8 cellular contexts compared by ENCODE assay signal in the genomic region with DNA sequence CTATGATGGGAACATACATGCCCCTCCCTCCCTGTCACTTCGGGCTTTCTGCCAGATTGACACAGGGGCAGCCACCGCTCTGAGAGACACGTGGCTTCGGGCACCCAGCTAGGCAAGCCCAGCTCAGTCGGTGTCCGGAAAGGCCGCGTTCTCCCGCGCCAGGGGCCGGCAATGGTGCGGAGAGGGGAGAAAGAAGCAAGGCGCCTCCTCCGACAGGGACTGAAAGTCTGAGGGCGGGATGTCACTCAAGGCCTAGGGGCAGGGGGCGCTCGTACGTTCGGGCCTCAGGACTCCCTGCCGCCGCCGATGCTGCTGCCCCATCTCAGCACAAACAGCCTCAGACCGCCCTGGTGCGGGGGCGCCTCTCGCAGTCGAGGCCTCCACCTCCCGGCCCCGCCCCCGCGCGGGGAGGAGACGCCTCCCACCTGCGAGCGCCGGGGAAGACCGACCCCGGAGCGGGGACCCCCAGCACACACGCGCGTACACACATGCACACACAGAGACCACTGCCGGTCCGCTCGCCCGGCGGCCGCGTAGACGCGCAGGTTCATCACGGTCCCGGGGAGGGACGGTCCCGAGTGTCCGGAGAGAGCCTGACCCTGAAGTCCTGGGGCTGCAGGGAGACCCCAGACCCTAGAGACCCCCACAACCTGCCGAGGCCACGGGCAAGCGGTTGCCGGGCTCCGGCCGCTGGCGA. TPM values are rescaled to one million over a fixed set of nuclear protein-coding genes. Genes with fewer than 3 reads are reported as not detected.
DNase-seq lines count a peak whose midpoint lies in the region; ATAC-seq, FAIRE-seq and TF ChIP-seq lines count a peak whose summit lies in the region.
"Had no signal": no experiment of that assay in that cellular context is flagged by ENCODE, and none has a peak within 500 bp of the region (broad histone marks: within the 10 kb centered on the region; RNA-seq: fewer than 3 reads in every experiment).

No MANE protein-coding gene starts in this region.

- H3K36me3 Mint-ChIP-seq in activated naive CD4-positive, alpha-beta T cell treated with anti-CD3 and anti-CD28 coated beads for 36 hours (ENCODE audit: low read depth), result no peaks in the 10 kb centered on the region

- H3K27ac Mint-ChIP-seq in activated naive CD4-positive, alpha-beta T cell treated with anti-CD3 and anti-CD28 coated beads for 36 hours, result no peak overlapping the region

- H3K4me3 Mint-ChIP-seq in activated naive CD4-positive, alpha-beta T cell treated with anti-CD3 and anti-CD28 coated beads for 36 hours, result peak overlapping the region; percentile 21

- FAIRE-seq in kidney (lab: Jason Lieb, UNC), result no peak
- FAIRE-seq: TTC549 had no signal

- H3K9me3 ChIP-seq in kidney (ENCODE audit: control insufficient read depth in 1 of 2, low read length in 2 of 2), result no peaks in the 10 kb centered on the region

- H3K27ac ChIP-seq in kidney (ENCODE audit: low read depth in 2 of 2, low read length in 2 of 2), result no peak overlapping the region

- no peak overlapping the region for H3K4me3 ChIP-seq in kidney (ENCODE audit: low read length in 2 of 2)

- H3K4me1 Mint-ChIP-seq in activated naive CD4-positive, alpha-beta T cell treated with anti-CD3 and anti-CD28 coated beads for 36 hours (ENCODE audit: low read depth), result peaks cover 18% of the 10 kb centered on the region

- ATAC-seq in HG03460 (IDR thresholded peaks at IDR 0.05; ENCODE audit: unreplicated experiment) (no peak), GM19395 (IDR thresholded peaks at IDR 0.05; ENCODE audit: unreplicated experiment) (no peak)

- no peaks in the 10 kb centered on the region for H3K36me3 ChIP-seq in kidney (ENCODE audit: control insufficient read depth in 1 of 2, insufficient read depth in 2 of 2, low read length in 2 of 2)

- TF ChIP-seq CTCF in GM20000 (IDR thresholded peaks at IDR 0.05; ENCODE audit: extremely low read depth, missing control alignments), result no peak
- no peak for TF ChIP-seq CTCF in kidney (IDR thresholded peaks at IDR 0.05; ENCODE audit: borderline replicate concordance, extremely low read depth, insufficient read depth)

- no peaks in the 10 kb centered on the region for H3K9me3 Mint-ChIP-seq in activated naive CD4-positive, alpha-beta T cell treated with anti-CD3 and anti-CD28 coated beads for 36 hours

- intact Hi-C loops in activated naive CD4-positive, alpha-beta T cell treated with anti-CD3 and anti-CD28 coated beads for 36 hours (cut with micrococcal nuclease), result no loop called here
- intact Hi-C loops in kidney (cut with DNase I), result no loop called here

- DNase-seq in GM20000 (ENCODE audit: low spot score), result peak; percentile 61
- DNase-seq in NCI-H526 treated with DMSO at 0.1 percent for 48 hours (lab: John Stamatoyannopoulos, UW), result peak; percentile 42
- peak; percentile 64 for DNase-seq in activated naive CD4-positive, alpha-beta T cell treated with anti-CD3 and anti-CD28 coated beads for 36 hours
- peak; percentile 75 for DNase-seq in kidney
- peak; percentile 32 to 47 for DNase-seq in stimulated activated CD8-positive, alpha-beta memory T cell treated with anti-CD3 and anti-CD28 coated beads, Interleukin-2, amount 100 ng/mL, for 48 hours (ENCODE audit: low read depth in 2 of 2)

- peaks cover 66% of the 10 kb centered on the region for H3K27me3 Mint-ChIP-seq in activated naive CD4-positive, alpha-beta T cell treated with anti-CD3 and anti-CD28 coated beads for 36 hours (ENCODE audit: low read depth)

- no peak overlapping the region for H3K9ac ChIP-seq in kidney (ENCODE audit: low read length in 2 of 2)

- peaks cover 0 to 14% of the 10 kb centered on the region in 2 donors for H3K4me1 ChIP-seq in kidney (ENCODE audit: control insufficient read depth in 1 of 2, insufficient read depth in 1 of 2, low read depth in 1 of 2, low read length in 2 of 2)

- CTCF ChIA-PET in activated naive CD4-positive, alpha-beta T cell treated with anti-CD3 and anti-CD28 coated beads for 36 hours (lab: Charles Lee), result interaction anchor here (0.6 to 1.7 kb wide), 5 partner anchors 10 to 89 kb away, joined by 3 to 8 read pairs (median 3); no protein-coding TSS in a partner anchor

RNA-seq across cellular contexts. Expression of a gene that starts 1.9 kb away (rescaled TPM):
- under 1 TPM in 1 of 2 experiments, not detected in 1; 0.27 TPM for total RNA-seq in activated naive CD4-positive, alpha-beta T cell treated with anti-CD3 and anti-CD28 coated beads for 36 hours
- not detected for total RNA-seq in kidney
- polyA plus RNA-seq in kidney (ENCODE audit: insufficient read depth, low read depth, low replicate concordance), result not detected
